1 cellular context compared by ENCODE assay signal in the genomic region with DNA sequence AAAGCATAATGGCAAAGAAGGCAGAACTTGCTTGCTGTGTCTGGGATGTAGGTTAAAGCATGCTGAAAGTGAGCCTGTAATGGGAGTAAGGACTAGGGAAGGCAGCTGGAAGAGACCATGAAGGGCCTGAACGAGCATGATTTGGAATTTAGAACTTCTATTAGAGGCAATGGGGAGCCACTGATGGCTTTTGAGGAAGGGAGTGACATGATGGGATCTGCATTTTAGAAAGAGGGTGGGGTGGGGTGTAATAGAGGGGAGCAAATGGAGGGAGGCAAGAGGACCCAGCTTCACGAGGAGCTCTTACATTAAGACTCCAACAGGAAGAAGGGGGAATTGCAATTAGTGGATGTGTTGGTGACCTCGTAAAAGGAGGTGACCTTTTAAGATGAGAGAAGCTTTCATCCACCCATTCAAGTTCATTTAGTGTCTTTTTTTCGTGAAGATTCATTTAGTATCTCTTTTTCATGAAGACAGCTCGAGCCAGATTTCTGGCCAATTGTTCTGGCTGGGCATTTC.
TF ChIP-seq lines count a peak whose summit lies in the region.

No MANE protein-coding gene starts in this region.

TF ChIP-seq in GM23338, 12 proteins besides CTCF, POLR2A, EP300 and RAD21 (continued from another document):
- TF ChIP-seq, protein P1, sequence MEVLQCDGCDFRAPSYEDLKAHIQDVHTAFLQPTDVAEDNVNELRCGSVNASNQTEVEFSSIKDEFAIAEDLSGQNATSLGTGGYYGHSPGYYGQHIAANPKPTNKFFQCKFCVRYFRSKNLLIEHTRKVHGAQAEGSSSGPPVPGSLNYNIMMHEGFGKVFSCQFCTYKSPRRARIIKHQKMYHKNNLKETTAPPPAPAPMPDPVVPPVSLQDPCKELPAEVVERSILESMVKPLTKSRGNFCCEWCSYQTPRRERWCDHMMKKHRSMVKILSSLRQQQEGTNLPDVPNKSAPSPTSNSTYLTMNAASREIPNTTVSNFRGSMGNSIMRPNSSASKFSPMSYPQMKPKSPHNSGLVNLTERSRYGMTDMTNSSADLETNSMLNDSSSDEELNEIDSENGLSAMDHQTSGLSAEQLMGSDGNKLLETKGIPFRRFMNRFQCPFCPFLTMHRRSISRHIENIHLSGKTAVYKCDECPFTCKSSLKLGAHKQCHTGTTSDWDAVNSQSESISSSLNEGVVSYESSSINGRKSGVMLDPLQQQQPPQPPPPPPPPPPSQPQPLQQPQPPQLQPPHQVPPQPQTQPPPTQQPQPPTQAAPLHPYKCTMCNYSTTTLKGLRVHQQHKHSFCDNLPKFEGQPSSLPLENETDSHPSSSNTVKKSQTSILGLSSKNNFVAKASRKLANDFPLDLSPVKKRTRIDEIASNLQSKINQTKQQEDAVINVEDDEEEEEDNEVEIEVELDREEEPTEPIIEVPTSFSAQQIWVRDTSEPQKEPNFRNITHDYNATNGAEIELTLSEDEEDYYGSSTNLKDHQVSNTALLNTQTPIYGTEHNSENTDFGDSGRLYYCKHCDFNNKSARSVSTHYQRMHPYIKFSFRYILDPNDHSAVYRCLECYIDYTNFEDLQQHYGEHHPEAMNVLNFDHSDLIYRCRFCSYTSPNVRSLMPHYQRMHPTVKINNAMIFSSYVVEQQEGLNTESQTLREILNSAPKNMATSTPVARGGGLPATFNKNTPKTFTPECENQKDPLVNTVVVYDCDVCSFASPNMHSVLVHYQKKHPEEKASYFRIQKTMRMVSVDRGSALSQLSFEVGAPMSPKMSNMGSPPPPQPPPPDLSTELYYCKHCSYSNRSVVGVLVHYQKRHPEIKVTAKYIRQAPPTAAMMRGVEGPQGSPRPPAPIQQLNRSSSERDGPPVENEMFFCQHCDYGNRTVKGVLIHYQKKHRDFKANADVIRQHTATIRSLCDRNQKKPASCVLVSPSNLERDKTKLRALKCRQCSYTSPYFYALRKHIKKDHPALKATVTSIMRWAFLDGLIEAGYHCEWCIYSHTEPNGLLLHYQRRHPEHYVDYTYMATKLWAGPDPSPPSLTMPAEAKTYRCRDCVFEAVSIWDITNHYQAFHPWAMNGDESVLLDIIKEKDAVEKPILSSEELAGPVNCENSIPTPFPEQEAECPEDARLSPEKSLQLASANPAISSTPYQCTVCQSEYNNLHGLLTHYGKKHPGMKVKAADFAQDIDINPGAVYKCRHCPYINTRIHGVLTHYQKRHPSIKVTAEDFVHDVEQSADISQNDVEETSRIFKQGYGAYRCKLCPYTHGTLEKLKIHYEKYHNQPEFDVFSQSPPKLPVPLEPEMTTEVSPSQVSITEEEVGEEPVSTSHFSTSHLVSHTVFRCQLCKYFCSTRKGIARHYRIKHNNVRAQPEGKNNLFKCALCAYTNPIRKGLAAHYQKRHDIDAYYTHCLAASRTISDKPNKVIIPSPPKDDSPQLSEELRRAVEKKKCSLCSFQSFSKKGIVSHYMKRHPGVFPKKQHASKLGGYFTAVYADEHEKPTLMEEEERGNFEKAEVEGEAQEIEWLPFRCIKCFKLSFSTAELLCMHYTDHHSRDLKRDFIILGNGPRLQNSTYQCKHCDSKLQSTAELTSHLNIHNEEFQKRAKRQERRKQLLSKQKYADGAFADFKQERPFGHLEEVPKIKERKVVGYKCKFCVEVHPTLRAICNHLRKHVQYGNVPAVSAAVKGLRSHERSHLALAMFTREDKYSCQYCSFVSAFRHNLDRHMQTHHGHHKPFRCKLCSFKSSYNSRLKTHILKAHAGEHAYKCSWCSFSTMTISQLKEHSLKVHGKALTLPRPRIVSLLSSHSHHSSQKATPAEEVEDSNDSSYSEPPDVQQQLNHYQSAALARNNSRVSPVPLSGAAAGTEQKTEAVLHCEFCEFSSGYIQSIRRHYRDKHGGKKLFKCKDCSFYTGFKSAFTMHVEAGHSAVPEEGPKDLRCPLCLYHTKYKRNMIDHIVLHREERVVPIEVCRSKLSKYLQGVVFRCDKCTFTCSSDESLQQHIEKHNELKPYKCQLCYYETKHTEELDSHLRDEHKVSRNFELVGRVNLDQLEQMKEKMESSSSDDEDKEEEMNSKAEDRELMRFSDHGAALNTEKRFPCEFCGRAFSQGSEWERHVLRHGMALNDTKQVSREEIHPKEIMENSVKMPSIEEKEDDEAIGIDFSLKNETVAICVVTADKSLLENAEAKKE (CRISPR knock-in tag; IDR thresholded peaks at IDR 0.05), result no peak
- TF ChIP-seq JUNB (IDR thresholded peaks at IDR 0.05; ENCODE audit: unreplicated experiment) (no peak), POLR2AphosphoS5 (IDR thresholded peaks at IDR 0.05; ENCODE audit: low read depth) (no peak), ZNF331 (CRISPR knock-in tag; IDR thresholded peaks at IDR 0.05; ENCODE audit: low read depth) (no peak), EZH2phosphoT487 (IDR thresholded peaks at IDR 0.05; ENCODE audit: unreplicated experiment) (no peak), CREB1 (CRISPR knock-in tag; IDR thresholded peaks at IDR 0.05; ENCODE audit: low read depth) (no peak)
- TF ChIP-seq, protein P2, sequence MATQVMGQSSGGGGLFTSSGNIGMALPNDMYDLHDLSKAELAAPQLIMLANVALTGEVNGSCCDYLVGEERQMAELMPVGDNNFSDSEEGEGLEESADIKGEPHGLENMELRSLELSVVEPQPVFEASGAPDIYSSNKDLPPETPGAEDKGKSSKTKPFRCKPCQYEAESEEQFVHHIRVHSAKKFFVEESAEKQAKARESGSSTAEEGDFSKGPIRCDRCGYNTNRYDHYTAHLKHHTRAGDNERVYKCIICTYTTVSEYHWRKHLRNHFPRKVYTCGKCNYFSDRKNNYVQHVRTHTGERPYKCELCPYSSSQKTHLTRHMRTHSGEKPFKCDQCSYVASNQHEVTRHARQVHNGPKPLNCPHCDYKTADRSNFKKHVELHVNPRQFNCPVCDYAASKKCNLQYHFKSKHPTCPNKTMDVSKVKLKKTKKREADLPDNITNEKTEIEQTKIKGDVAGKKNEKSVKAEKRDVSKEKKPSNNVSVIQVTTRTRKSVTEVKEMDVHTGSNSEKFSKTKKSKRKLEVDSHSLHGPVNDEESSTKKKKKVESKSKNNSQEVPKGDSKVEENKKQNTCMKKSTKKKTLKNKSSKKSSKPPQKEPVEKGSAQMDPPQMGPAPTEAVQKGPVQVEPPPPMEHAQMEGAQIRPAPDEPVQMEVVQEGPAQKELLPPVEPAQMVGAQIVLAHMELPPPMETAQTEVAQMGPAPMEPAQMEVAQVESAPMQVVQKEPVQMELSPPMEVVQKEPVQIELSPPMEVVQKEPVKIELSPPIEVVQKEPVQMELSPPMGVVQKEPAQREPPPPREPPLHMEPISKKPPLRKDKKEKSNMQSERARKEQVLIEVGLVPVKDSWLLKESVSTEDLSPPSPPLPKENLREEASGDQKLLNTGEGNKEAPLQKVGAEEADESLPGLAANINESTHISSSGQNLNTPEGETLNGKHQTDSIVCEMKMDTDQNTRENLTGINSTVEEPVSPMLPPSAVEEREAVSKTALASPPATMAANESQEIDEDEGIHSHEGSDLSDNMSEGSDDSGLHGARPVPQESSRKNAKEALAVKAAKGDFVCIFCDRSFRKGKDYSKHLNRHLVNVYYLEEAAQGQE (IDR thresholded peaks at IDR 0.05; ENCODE audit: unreplicated experiment), result no peak
- TF ChIP-seq, protein P3, sequence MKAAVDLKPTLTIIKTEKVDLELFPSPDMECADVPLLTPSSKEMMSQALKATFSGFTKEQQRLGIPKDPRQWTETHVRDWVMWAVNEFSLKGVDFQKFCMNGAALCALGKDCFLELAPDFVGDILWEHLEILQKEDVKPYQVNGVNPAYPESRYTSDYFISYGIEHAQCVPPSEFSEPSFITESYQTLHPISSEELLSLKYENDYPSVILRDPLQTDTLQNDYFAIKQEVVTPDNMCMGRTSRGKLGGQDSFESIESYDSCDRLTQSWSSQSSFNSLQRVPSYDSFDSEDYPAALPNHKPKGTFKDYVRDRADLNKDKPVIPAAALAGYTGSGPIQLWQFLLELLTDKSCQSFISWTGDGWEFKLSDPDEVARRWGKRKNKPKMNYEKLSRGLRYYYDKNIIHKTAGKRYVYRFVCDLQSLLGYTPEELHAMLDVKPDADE (IDR thresholded peaks at IDR 0.05), result no peak
